In genomic region chr19:45952341-45952690, GRCh38 we compare ENCODE assay signal across 1 cellular context.
TF ChIP-seq lines count a peak whose summit lies in the region.

No MANE protein-coding gene starts in this region.

TF ChIP-seq in WTC11, 78 proteins besides CTCF, POLR2A, EP300 and RAD21 (continued from another document):
- TF ChIP-seq CDX4 (CRISPR knock-in tag; IDR thresholded peaks at IDR 0.05; ENCODE audit: borderline replicate concordance) (no peak), ZNF138 (CRISPR knock-in tag; conservative IDR thresholded peaks at IDR 0.05) (no peak), HMGXB4 (CRISPR knock-in tag; IDR thresholded peaks at IDR 0.05) (no peak), PRRX2 (CRISPR knock-in tag; IDR thresholded peaks at IDR 0.05) (no peak), ELF4 (CRISPR knock-in tag; IDR thresholded peaks at IDR 0.05; ENCODE audit: low read depth) (no peak), GTF2I (CRISPR knock-in tag; conservative IDR thresholded peaks at IDR 0.05) (no peak), CREM (CRISPR knock-in tag; IDR thresholded peaks at IDR 0.05) (no peak), CREB1 (CRISPR knock-in tag; IDR thresholded peaks at IDR 0.05) (no peak)
- TF ChIP-seq, protein P1, sequence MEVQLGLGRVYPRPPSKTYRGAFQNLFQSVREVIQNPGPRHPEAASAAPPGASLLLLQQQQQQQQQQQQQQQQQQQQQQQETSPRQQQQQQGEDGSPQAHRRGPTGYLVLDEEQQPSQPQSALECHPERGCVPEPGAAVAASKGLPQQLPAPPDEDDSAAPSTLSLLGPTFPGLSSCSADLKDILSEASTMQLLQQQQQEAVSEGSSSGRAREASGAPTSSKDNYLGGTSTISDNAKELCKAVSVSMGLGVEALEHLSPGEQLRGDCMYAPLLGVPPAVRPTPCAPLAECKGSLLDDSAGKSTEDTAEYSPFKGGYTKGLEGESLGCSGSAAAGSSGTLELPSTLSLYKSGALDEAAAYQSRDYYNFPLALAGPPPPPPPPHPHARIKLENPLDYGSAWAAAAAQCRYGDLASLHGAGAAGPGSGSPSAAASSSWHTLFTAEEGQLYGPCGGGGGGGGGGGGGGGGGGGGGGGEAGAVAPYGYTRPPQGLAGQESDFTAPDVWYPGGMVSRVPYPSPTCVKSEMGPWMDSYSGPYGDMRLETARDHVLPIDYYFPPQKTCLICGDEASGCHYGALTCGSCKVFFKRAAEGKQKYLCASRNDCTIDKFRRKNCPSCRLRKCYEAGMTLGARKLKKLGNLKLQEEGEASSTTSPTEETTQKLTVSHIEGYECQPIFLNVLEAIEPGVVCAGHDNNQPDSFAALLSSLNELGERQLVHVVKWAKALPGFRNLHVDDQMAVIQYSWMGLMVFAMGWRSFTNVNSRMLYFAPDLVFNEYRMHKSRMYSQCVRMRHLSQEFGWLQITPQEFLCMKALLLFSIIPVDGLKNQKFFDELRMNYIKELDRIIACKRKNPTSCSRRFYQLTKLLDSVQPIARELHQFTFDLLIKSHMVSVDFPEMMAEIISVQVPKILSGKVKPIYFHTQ (CRISPR knock-in tag; IDR thresholded peaks at IDR 0.05) = no peak
- TF ChIP-seq, protein P2, sequence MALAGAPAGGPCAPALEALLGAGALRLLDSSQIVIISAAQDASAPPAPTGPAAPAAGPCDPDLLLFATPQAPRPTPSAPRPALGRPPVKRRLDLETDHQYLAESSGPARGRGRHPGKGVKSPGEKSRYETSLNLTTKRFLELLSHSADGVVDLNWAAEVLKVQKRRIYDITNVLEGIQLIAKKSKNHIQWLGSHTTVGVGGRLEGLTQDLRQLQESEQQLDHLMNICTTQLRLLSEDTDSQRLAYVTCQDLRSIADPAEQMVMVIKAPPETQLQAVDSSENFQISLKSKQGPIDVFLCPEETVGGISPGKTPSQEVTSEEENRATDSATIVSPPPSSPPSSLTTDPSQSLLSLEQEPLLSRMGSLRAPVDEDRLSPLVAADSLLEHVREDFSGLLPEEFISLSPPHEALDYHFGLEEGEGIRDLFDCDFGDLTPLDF (CRISPR knock-in tag; IDR thresholded peaks at IDR 0.05) = no peak
